1 cellular context compared by ENCODE assay signal in genomic region chr6:105072799-105073199, GRCh38.
TF ChIP-seq lines count a peak whose summit lies in the region.

No MANE protein-coding gene starts in this region.

TF ChIP-seq in GM23338, 12 proteins besides CTCF, POLR2A, EP300 and RAD21:
- TF ChIP-seq ZNF462 (CRISPR knock-in tag; IDR thresholded peaks at IDR 0.05), result no peak
- TF ChIP-seq NANOG (IDR thresholded peaks at IDR 0.05; ENCODE audit: borderline replicate concordance), result no peak
- TF ChIP-seq EZH2phosphoT487 (IDR thresholded peaks at IDR 0.05; ENCODE audit: unreplicated experiment), result no peak
- no peak for TF ChIP-seq CREB1 (CRISPR knock-in tag; IDR thresholded peaks at IDR 0.05; ENCODE audit: low read depth)
- no peak for TF ChIP-seq REST (IDR thresholded peaks at IDR 0.05; ENCODE audit: unreplicated experiment)
- no peak for TF ChIP-seq ZNF114 (CRISPR knock-in tag; IDR thresholded peaks at IDR 0.05)
- TF ChIP-seq ETS1 (IDR thresholded peaks at IDR 0.05), result no peak
- no peak for TF ChIP-seq STAT1 (IDR thresholded peaks at IDR 0.05; ENCODE audit: unreplicated experiment)
- TF ChIP-seq EZH2 (IDR thresholded peaks at IDR 0.05; ENCODE audit: low read depth, unreplicated experiment), result no peak
- TF ChIP-seq ZNF331 (CRISPR knock-in tag; IDR thresholded peaks at IDR 0.05; ENCODE audit: low read depth), result no peak
- TF ChIP-seq JUNB (IDR thresholded peaks at IDR 0.05; ENCODE audit: unreplicated experiment), result no peak
- TF ChIP-seq POLR2AphosphoS5 (IDR thresholded peaks at IDR 0.05; ENCODE audit: low read depth), result no peak
